In genomic region chr12:127531561-127531960, GRCh38 we compare ENCODE assay signal across 1 cellular context.
TF ChIP-seq lines count a peak whose summit lies in the region.

No MANE protein-coding gene starts in this region.

TF ChIP-seq in WTC11, 78 proteins besides CTCF, POLR2A, EP300 and RAD21 (continued from another document):
- TF ChIP-seq, protein P1, sequence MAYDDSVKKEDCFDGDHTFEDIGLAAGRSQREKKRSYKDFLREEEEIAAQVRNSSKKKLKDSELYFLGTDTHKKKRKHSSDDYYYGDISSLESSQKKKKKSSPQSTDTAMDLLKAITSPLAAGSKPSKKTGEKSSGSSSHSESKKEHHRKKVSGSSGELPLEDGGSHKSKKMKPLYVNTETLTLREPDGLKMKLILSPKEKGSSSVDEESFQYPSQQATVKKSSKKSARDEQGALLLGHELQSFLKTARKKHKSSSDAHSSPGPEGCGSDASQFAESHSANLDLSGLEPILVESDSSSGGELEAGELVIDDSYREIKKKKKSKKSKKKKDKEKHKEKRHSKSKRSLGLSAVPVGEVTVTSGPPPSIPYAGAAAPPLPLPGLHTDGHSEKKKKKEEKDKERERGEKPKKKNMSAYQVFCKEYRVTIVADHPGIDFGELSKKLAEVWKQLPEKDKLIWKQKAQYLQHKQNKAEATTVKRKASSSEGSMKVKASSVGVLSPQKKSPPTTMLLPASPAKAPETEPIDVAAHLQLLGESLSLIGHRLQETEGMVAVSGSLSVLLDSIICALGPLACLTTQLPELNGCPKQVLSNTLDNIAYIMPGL (CRISPR knock-in tag; IDR thresholded peaks at IDR 0.05), result no peak
- TF ChIP-seq NR2C2 (CRISPR knock-in tag; IDR thresholded peaks at IDR 0.05) (no peak), KAT7 (CRISPR knock-in tag; IDR thresholded peaks at IDR 0.05; ENCODE audit: borderline replicate concordance) (no peak), E2F1 (CRISPR knock-in tag; IDR thresholded peaks at IDR 0.05) (no peak), ZBTB21 (CRISPR knock-in tag; IDR thresholded peaks at IDR 0.05; ENCODE audit: borderline replicate concordance) (no peak), GTF2I (CRISPR knock-in tag; conservative IDR thresholded peaks at IDR 0.05) (no peak), MXD4 (CRISPR knock-in tag; IDR thresholded peaks at IDR 0.05; ENCODE audit: borderline replicate concordance) (no peak)
